8 cellular contexts compared by ENCODE assay signal in the genomic region with DNA sequence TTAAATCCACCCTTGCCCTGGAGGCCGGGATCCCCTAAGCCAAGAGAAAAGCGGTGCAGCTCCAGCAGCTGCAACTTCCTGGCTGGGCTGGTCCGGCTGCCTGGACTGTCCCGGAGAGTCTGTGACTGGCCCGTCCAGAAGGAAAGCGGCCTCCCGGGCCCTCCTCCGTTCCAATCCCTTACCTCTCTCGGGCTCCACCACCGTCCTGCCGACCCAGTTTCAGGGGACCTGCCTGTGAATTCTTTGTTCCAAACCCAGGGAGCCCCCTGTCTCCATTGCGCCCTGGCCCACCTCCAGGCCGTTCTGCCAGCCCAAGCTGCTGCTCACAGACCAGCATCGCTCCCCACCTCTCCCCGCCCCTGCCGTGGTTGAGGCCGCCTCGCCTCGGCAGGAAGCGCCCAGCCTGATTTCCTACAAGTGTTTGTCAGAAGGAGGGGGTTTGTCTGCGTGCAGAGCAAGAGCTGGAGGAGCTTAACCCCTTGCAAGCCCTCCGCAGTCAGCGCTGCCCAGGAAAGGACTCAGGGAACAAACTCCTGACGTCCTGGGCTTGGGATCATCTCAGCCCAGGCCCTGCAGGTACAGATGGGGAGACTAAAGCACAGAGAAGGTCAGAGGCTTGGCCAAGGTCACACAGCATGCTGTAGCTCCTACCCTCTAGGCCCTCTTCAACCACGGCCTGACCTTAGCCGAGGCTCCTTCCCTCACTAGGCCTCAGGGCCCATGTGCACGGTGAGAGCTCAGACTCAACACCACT. TPM values are rescaled to one million over a fixed set of nuclear protein-coding genes. Genes with fewer than 3 reads are reported as not detected.
DNase-seq lines count a peak whose midpoint lies in the region; TF ChIP-seq lines count a peak whose summit lies in the region.

A gene with protein sequence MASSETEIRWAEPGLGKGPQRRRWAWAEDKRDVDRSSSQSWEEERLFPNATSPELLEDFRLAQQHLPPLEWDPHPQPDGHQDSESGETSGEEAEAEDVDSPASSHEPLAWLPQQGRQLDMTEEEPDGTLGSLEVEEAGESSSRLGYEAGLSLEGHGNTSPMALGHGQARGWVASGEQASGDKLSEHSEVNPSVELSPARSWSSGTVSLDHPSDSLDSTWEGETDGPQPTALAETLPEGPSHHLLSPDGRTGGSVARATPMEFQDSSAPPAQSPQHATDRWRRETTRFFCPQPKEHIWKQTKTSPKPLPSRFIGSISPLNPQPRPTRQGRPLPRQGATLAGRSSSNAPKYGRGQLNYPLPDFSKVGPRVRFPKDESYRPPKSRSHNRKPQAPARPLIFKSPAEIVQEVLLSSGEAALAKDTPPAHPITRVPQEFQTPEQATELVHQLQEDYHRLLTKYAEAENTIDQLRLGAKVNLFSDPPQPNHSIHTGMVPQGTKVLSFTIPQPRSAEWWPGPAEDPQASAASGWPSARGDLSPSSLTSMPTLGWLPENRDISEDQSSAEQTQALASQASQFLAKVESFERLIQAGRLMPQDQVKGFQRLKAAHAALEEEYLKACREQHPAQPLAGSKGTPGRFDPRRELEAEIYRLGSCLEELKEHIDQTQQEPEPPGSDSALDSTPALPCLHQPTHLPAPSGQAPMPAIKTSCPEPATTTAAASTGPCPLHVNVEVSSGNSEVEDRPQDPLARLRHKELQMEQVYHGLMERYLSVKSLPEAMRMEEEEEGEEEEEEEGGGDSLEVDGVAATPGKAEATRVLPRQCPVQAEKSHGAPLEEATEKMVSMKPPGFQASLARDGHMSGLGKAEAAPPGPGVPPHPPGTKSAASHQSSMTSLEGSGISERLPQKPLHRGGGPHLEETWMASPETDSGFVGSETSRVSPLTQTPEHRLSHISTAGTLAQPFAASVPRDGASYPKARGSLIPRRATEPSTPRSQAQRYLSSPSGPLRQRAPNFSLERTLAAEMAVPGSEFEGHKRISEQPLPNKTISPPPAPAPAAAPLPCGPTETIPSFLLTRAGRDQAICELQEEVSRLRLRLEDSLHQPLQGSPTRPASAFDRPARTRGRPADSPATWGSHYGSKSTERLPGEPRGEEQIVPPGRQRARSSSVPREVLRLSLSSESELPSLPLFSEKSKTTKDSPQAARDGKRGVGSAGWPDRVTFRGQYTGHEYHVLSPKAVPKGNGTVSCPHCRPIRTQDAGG (N-terminal part only) (minus strand): TSS at position 305 of the 754 bp plus-strand sequence. CDS start 6,649 bp downstream, outside the sequence.

- peak within 1 kb of the TSS; percentile 52 for H3K4me3 ChIP-seq in AG09309 (ENCODE audit: control insufficient read depth, low read depth, low read length)

- no peak for DNase-seq in AG09309 (ENCODE audit: low read depth)
- DNase-seq in GM20000 (ENCODE audit: low spot score) = peak; percentile 49
- DNase-seq in MV-4-11 (lab: John Stamatoyannopoulos, UW) = peak; percentile 63
- DNase-seq in activated CD8-positive, alpha-beta memory T cell treated with anti-CD3 and anti-CD28 coated beads for 24 hours = peak; percentile 92
- DNase-seq in effector CD8-positive, alpha-beta T cell (lab: John Stamatoyannopoulos, UW) = peak; percentile 59
- peak; percentile 94 for DNase-seq in mesenteric fat pad (ENCODE audit: low spot score)
- DNase-seq in stimulated activated CD8-positive, alpha-beta memory T cell treated with anti-CD3 and anti-CD28 coated beads, Interleukin-15, amount 100 ng/mL, for 1 hour (ENCODE audit: low read depth) = peak; percentile 58
- no peak for DNase-seq in SW480 (ENCODE audit: low spot score)

- no peak for TF ChIP-seq CTCF in AG09309 (IDR thresholded peaks at IDR 0.05; ENCODE audit: control insufficient read depth, insufficient read depth, low read depth, low read length, missing control alignments)
- no peak for TF ChIP-seq CTCF in GM20000 (IDR thresholded peaks at IDR 0.05; ENCODE audit: extremely low read depth, missing control alignments)

RNA-seq across cellular contexts. Expression of the gene that starts here (rescaled TPM):
- 44.9 TPM for total RNA-seq in mesenteric fat pad

Comparison
In these comparisons a context has a peak if more than half of its experiments do, and no peak if none do; other contexts are left out.
1. DNase-seq: peak in GM20000 (single experiment), MV-4-11 (single experiment), activated CD8-positive, alpha-beta memory T cell treated with anti-CD3 and anti-CD28 coated beads for 24 hours (single experiment), effector CD8-positive, alpha-beta T cell (single experiment), mesenteric fat pad (single experiment) and stimulated activated CD8-positive, alpha-beta memory T cell treated with anti-CD3 and anti-CD28 coated beads, Interleukin-15, amount 100 ng/mL, for 1 hour (single experiment); none in AG09309 (single experiment) and SW480 (single experiment).